Comparison of ENCODE assay signal across 25 cellular contexts in the genomic region with DNA sequence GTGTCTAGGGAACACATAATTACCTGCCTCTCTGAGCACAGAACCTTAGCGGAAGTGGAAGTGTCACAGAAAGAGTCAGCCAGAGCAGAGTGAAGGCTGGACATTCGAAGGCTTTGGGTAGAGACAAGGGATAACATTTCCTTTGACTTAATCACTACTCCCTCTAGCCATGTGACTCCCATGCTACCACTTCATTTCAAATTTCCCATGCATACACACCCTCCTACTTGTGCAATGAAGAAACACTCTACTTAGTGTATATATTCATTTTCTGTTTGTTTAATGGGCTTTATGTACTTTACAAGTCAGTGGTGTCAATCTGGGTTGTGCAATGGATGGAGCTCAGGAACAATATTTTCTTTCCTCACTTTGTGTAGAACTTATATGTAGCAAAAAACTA. TPM values are rescaled to one million over a fixed set of nuclear protein-coding genes. Genes with fewer than 3 reads are reported as not detected.
DNase-seq lines count a peak whose midpoint lies in the region; ATAC-seq and TF ChIP-seq lines count a peak whose summit lies in the region.
"Had no signal": no experiment of that assay in that cellular context is flagged by ENCODE, and none has a peak within 500 bp of the region (broad histone marks: within the 10 kb centered on the region; RNA-seq: fewer than 3 reads in every experiment).

No MANE protein-coding gene starts in this region.

- TF ChIP-seq RAD21 in IMR-90 (IDR thresholded peaks at IDR 0.05; ENCODE audit: low read length) = no peak

- 0 out of 2 replicates have a peak, but pooled peaks cover under 1% of the 10 kb centered on the region for H3F3A ChIP-seq in GM23248 (ENCODE audit: insufficient read depth)

- in situ Hi-C loops in GM23248 (cut with MboI) = no loop called here
- in situ Hi-C loops in IMR-90 (cut with MboI; ENCODE audit: low sequenced_read_pairs) = no loop called here
- in situ Hi-C loops in mammary epithelial cell (cut with MboI; ENCODE audit: low sequenced_read_pairs in 2 of 2) = no loop called here

- intact Hi-C loops in IMR-90 (cut with micrococcal nuclease) = no loop called here
- intact Hi-C loops in mammary epithelial cell (cut with micrococcal nuclease) = no loop called here
- intact Hi-C loops in esophagus muscularis mucosa (cut with DNase I) = no loop called here

- H3K79me1 ChIP-seq in IMR-90 (ENCODE audit: low read depth in 1 of 2, low read length in 2 of 2) = no peaks in the 10 kb centered on the region

- no peak overlapping the region for H3K4me3 Mint-ChIP-seq in effector memory CD8-positive, alpha-beta T cell
- H3K4me3 Mint-ChIP-seq: activated CD4-positive, alpha-beta T cell treated with anti-CD3 and anti-CD28 coated beads for 36 hours; activated T-cell treated with anti-CD3 and anti-CD28 coated beads, Interleukin-2, amount 50 U/mL, for 4 hours; CD4-positive, alpha-beta memory T cell had no signal

- H2AFZ ChIP-seq in GM23248 (no peak overlapping the region), IMR-90 (replicated peaks; ENCODE audit: low read length, poor library complexity) (no peak overlapping the region), mammary epithelial cell (ENCODE audit: low read depth, low read length) (no peak overlapping the region)

- no peak overlapping the region for H3K56ac ChIP-seq in IMR-90 (ENCODE audit: extremely low read depth, insufficient read depth, low read length)

- CTCF ChIA-PET in IMR-90 (lab: Yijun Ruan, JAX) (interaction anchor here (1.5 kb wide), 1 partner anchor 13 kb away, joined by 6 read pairs; no protein-coding TSS in a partner anchor), mammary epithelial cell (lab: Charles Lee; ENCODE audit: low non-redundant PET) (no interaction called here)

- no peaks in the 10 kb centered on the region for H3K79me2 ChIP-seq in GM23248 (ENCODE audit: insufficient read depth)
- no peaks in the 10 kb centered on the region for H3K79me2 ChIP-seq in mammary epithelial cell (ENCODE audit: insufficient read depth, low read length)

- no peak overlapping the region for H3K14ac ChIP-seq in IMR-90 (replicated peaks; ENCODE audit: low read depth, low read length)

- H4K5ac ChIP-seq in IMR-90 (ENCODE audit: low read depth, low read length) = no peak overlapping the region

- H2BK15ac ChIP-seq in IMR-90 (ENCODE audit: low read depth, low read length) = no peak overlapping the region

- H3K4ac ChIP-seq in IMR-90 (ENCODE audit: low read depth, low read length) = no peak overlapping the region

- no peak overlapping the region for H2BK5ac ChIP-seq in IMR-90 (ENCODE audit: low read depth, low read length, poor library complexity, severe bottlenecking)

- TF ChIP-seq POLR2A in IMR-90 (IDR thresholded peaks at IDR 0.05; ENCODE audit: low read depth, low read length) (no peak), esophagus muscularis mucosa (IDR thresholded peaks at IDR 0.05; ENCODE audit: low read depth) (no peak)

- BruUV-seq in IMR-90 (replicated peaks; lab: Mats Ljungman, UMichigan) = no TSS peak
- no TSS peak for BruUV-seq in mammary epithelial cell (replicated peaks; lab: Mats Ljungman, UMichigan)

- H3K4me2 ChIP-seq in GM23248 (ENCODE audit: unreplicated experiment) (no peak overlapping the region), IMR-90 (ENCODE audit: low read depth, low read length) (no peak overlapping the region), mammary epithelial cell (ENCODE audit: insufficient read depth, low read depth, low read length) (no peak overlapping the region)

- peak; percentile 72 for ATAC-seq in IMR-90 (ENCODE audit: low read depth)
- ATAC-seq in effector memory CD8-positive, alpha-beta T cell (replicated peaks) = no peak
- ATAC-seq: activated CD4-positive, alpha-beta T cell treated with anti-CD3 and anti-CD28 coated beads for 36 hours; activated T-cell treated with anti-CD3 and anti-CD28 coated beads, Interleukin-2, amount 50 U/mL, for 4 hours had no signal

- H2AK9ac ChIP-seq in IMR-90 (replicated peaks; ENCODE audit: low read depth, low read length, poor library complexity) = no peak overlapping the region

- WGBS in GM23248 (ENCODE audit: low coverage in 1 of 2, low lambda C conversion rate in 2 of 2, missing lambda C conversion rate in 2 of 2), 2 experiments = 82 to 85% methylated on average over 2 of the region's 2 CpGs
- WGBS in IMR-90 (ENCODE audit: extremely low coverage in 2 of 2, insufficient read length in 1 of 2), 2 experiments = no CpG with 5 or more reads among the region's 2 CpGs
- WGBS in mammary epithelial cell (ENCODE audit: low coverage, missing lambda C conversion rate) = 91% methylated on average over 2 of the region's 2 CpGs
- WGBS in esophagus muscularis mucosa = 96% methylated on average over 2 of the region's 2 CpGs

- H3K36me3 ChIP-seq in GM23248 (ENCODE audit: low read depth) = no peaks in the 10 kb centered on the region
- no peaks in the 10 kb centered on the region for H3K36me3 ChIP-seq in IMR-90 (ENCODE audit: control insufficient read depth, insufficient read depth, low read length)
- H3K36me3 ChIP-seq in mammary epithelial cell (ENCODE audit: insufficient read depth, low read length) = no peaks in the 10 kb centered on the region
- no peaks in the 10 kb centered on the region for H3K36me3 ChIP-seq in esophagus muscularis mucosa
- H3K36me3 ChIP-seq: transverse colon had no signal

- H2BK20ac ChIP-seq in IMR-90 (ENCODE audit: low read depth, low read length) = no peak overlapping the region

- TF ChIP-seq CTCF in IMR-90 (conservative IDR thresholded peaks at IDR 0.05; ENCODE audit: low read depth, low read length) (no peak), mammary epithelial cell (conservative IDR thresholded peaks at IDR 0.05 in 1 of 2, IDR thresholded peaks at IDR 0.05 in 1 of 2; ENCODE audit: extremely low read depth in 1 of 2, insufficient read depth in 1 of 2, low read depth in 1 of 2, low read length in 2 of 2) (no peak), esophagus muscularis mucosa (IDR thresholded peaks at IDR 0.05) (no peak)

- H3K23ac ChIP-seq in IMR-90 (ENCODE audit: low read depth, low read length) = no peak overlapping the region

- dilution Hi-C loops in IMR-90 (cut with HindIII; ENCODE audit: low sequenced_read_pairs, unreplicated experiment) = no loop called here
- dilution Hi-C loops in mammary epithelial cell (cut with HindIII; ENCODE audit: low sequenced_read_pairs) = loop anchor here (5.0 kb wide), 1 partner anchor 84 kb away; the partner anchor contains the start of genes ANKRD34A and POLR3GL

- no peak overlapping the region for H2AK5ac ChIP-seq in IMR-90 (ENCODE audit: low read depth, low read length)

- H4K91ac ChIP-seq in IMR-90 (ENCODE audit: insufficient read depth, low read depth, low read length) = no peak overlapping the region

- H4K20me1 ChIP-seq in GM23248 (ENCODE audit: insufficient read depth) = no peaks in the 10 kb centered on the region
- H4K20me1 ChIP-seq in IMR-90 (ENCODE audit: insufficient read depth, low read length) = no peaks in the 10 kb centered on the region
- no peaks in the 10 kb centered on the region for H4K20me1 ChIP-seq in mammary epithelial cell (ENCODE audit: insufficient read depth, low read length)

- H3K9ac ChIP-seq in GM23248 (no peak overlapping the region), IMR-90 (ENCODE audit: low read depth, low read length) (no peak overlapping the region), mammary epithelial cell (ENCODE audit: insufficient read depth, low read length) (no peak overlapping the region)

- H3K9me3 Mint-ChIP-seq in effector memory CD8-positive, alpha-beta T cell = no peaks in the 10 kb centered on the region
- H3K9me3 Mint-ChIP-seq: activated T-cell treated with anti-CD3 and anti-CD28 coated beads, Interleukin-2, amount 50 U/mL, for 4 hours; CD4-positive, alpha-beta memory T cell had no signal

- H3K9me3 ChIP-seq in GM23248 (ENCODE audit: low read depth) (no peaks in the 10 kb centered on the region), IMR-90 (ENCODE audit: control insufficient read depth, insufficient read depth, low read length) (no peaks in the 10 kb centered on the region), mammary epithelial cell (replicated peaks; ENCODE audit: insufficient read depth, low read length) (no peaks in the 10 kb centered on the region), esophagus muscularis mucosa (no peaks in the 10 kb centered on the region)
- H3K9me3 ChIP-seq: transverse colon had no signal

- no peak for TF ChIP-seq EP300 in esophagus muscularis mucosa (IDR thresholded peaks at IDR 0.05)

- DNase-seq in GM23248 = peak; percentile 34
- DNase-seq in IMR-90 = peak; percentile 47
- peak; percentile 56 for DNase-seq in mammary epithelial cell
- DNase-seq in kidney tubule cell (ENCODE audit: low spot score) = peak; percentile 13
- DNase-seq in esophagus muscularis mucosa (ENCODE audit: extremely low spot score) = no peak
- no peak for DNase-seq in effector memory CD8-positive, alpha-beta T cell
- DNase-seq in NOMO-1 (lab: John Stamatoyannopoulos, UW; ENCODE audit: unreplicated experiment in 2 of 2) = no peak
- no peak for DNase-seq in superior temporal gyrus (ENCODE audit: extremely low spot score)
- DNase-seq: activated CD4-positive, alpha-beta T cell treated with anti-CD3 and anti-CD28 coated beads for 36 hours; activated naive CD4-positive, alpha-beta T cell treated with Interleukin-2 at 50 U/mL for 16 hours; activated T-cell treated with anti-CD3 and anti-CD28 coated beads, Interleukin-2, amount 50 U/mL, for 4 hours; aorta; CD4-positive, alpha-beta memory T cell; central memory CD4-positive, alpha-beta T cell; dorsolateral prefrontal cortex; Karpas-422; NCI-H774; nucleus accumbens; OCI-M1; SHP77; stimulated activated CD4-positive, alpha-beta T cell treated with anti-CD3 and anti-CD28 coated beads, Interleukin-4, amount 100 ng/mL, for 24 hours; stimulated activated naive CD4-positive, alpha-beta T cell treated with Interleukin-2 at 50 U/mL for 16 hours; T-helper 1 cell; transverse colon had no signal

- H3K9me1 ChIP-seq in IMR-90 (ENCODE audit: insufficient read depth, low read length) = no peaks in the 10 kb centered on the region

- H3K9me2 ChIP-seq in GM23248 (ENCODE audit: insufficient read depth) = no peaks in the 10 kb centered on the region

- H3K4me1 Mint-ChIP-seq in effector memory CD8-positive, alpha-beta T cell (ENCODE audit: low read depth in 2 of 2) = no peaks in the 10 kb centered on the region
- H3K4me1 Mint-ChIP-seq: CD4-positive, alpha-beta memory T cell had no signal

- no peak overlapping the region for H3K18ac ChIP-seq in IMR-90 (ENCODE audit: low read depth, low read length)

- no peaks in the 10 kb centered on the region for H3K36me3 Mint-ChIP-seq in effector memory CD8-positive, alpha-beta T cell (ENCODE audit: insufficient read depth)
- H3K36me3 Mint-ChIP-seq: CD4-positive, alpha-beta memory T cell had no signal

- no peak overlapping the region for H4K8ac ChIP-seq in IMR-90 (ENCODE audit: low read depth in 2 of 2, low read length in 2 of 2)

- H3K27ac ChIP-seq in GM23248 (no peak overlapping the region), IMR-90 (ENCODE audit: insufficient read depth, low read length) (no peak overlapping the region), mammary epithelial cell (ENCODE audit: insufficient read depth, low read depth, low read length) (no peak overlapping the region), esophagus muscularis mucosa (replicated peaks in 1 of 4) (no peak overlapping the region)
- H3K27ac ChIP-seq: dorsolateral prefrontal cortex, transverse colon had no signal

- H3K4me1 ChIP-seq in GM23248 (ENCODE audit: insufficient read depth) (no peaks in the 10 kb centered on the region), IMR-90 (ENCODE audit: control insufficient read depth, insufficient read depth, low read length) (peaks cover 1% of the 10 kb centered on the region; the same call in 1 of the 2 replicates), mammary epithelial cell (ENCODE audit: insufficient read depth, low read length) (peaks cover 9% of the 10 kb centered on the region), esophagus muscularis mucosa (no peaks in the 10 kb centered on the region)
- H3K4me1 ChIP-seq: transverse colon had no signal

- no peak overlapping the region for H3K27ac Mint-ChIP-seq in effector memory CD8-positive, alpha-beta T cell
- H3K27ac Mint-ChIP-seq: activated CD4-positive, alpha-beta T cell treated with anti-CD3 and anti-CD28 coated beads for 36 hours; CD4-positive, alpha-beta memory T cell had no signal

- H3K27me3 Mint-ChIP-seq in effector memory CD8-positive, alpha-beta T cell = peaks cover 8 to 41% of the 10 kb centered on the region in 2 donors

- H2BK120ac ChIP-seq in IMR-90 (ENCODE audit: low read depth, low read length) = no peak overlapping the region

- POLR2A ChIA-PET in IMR-90 (lab: Charles Lee; ENCODE audit: unreplicated experiment) = no interaction called here

- H3K27me3 ChIP-seq in GM23248 (replicated peaks; ENCODE audit: insufficient read depth) = no peaks in the 10 kb centered on the region
- peaks cover 5% of the 10 kb centered on the region; the same call in 1 of the 2 replicates for H3K27me3 ChIP-seq in IMR-90 (ENCODE audit: control insufficient read depth, insufficient read depth, low read length)
- H3K27me3 ChIP-seq in mammary epithelial cell (ENCODE audit: insufficient read depth, low read length) = no peaks in the 10 kb centered on the region
- no peaks in the 10 kb centered on the region for H3K27me3 ChIP-seq in esophagus muscularis mucosa
- H3K27me3 ChIP-seq: dorsolateral prefrontal cortex had no signal

- no peak overlapping the region for H3K4me3 ChIP-seq in GM23248
- no peak overlapping the region for H3K4me3 ChIP-seq in IMR-90 (ENCODE audit: insufficient read depth, low read depth, low read length)
- no peak overlapping the region for H3K4me3 ChIP-seq in mammary epithelial cell (replicated peaks in 1 of 3; ENCODE audit: insufficient read depth in 1 of 3, low read depth in 2 of 3, low read length in 3 of 3)
- H3K4me3 ChIP-seq in esophagus muscularis mucosa = no peak overlapping the region
- H3K4me3 ChIP-seq: dorsolateral prefrontal cortex, transverse colon had no signal

RNA-seq across cellular contexts. Expression of gene ANKRD35, which starts 6.9 kb away (rescaled TPM):
- 0.38 and 0.65 TPM in 2 replicates for total RNA-seq in GM23248 (2014; rRNA removed; shearing (Covaris generic))
- polyA plus RNA-seq in GM23248 (2016; fragmentation: Nextera tagmentation; extraction: Ambion mirVana) (3.4 and 3.5 TPM in 2 replicates), IMR-90 (2012; rRNA removed) (2.4 TPM in 2 replicates), mammary epithelial cell (0.67 TPM)
- total RNA-seq in IMR-90 (2012; rRNA removed) (0.90 and 1.1 TPM in 2 replicates), mammary epithelial cell (under 1 TPM; 0.33 to 0.66 TPM), esophagus muscularis mucosa (10 to 100 TPM in 2 of 4 donors, 1 to 10 TPM in 2; 4.0 to 11.1 (median 8.4) TPM)
- 2.4 and 2.5 TPM in 2 replicates for polyA plus RNA-seq in IMR-90 (2012; cell fraction: cytosol; rRNA removed)
- polyA plus RNA-seq in IMR-90 (2012; cell fraction: nucleus; rRNA removed; ENCODE audit: low replicate concordance) = 0.97 and 1.2 TPM in 2 replicates
- 4.8 TPM for polyA minus RNA-seq in mammary epithelial cell
- total RNA-seq: CD4-positive, alpha-beta memory T cell; kidney epithelial cell had no signal

RNA-seq across cellular contexts. Expression of gene PIAS3, which starts 19.8 kb away (rescaled TPM):
- 22.2 and 32.5 TPM in 2 replicates for total RNA-seq in GM23248 (2014; rRNA removed; shearing (Covaris generic))
- 58.3 and 63.0 TPM in 2 replicates for polyA plus RNA-seq in GM23248 (2016; fragmentation: Nextera tagmentation; extraction: Ambion mirVana)
- total RNA-seq in IMR-90 (2012; rRNA removed) = 10.8 and 11.1 TPM in 2 replicates
- 52.9 and 53.7 TPM in 2 replicates for polyA plus RNA-seq in IMR-90 (2012; rRNA removed)
- polyA plus RNA-seq in IMR-90 (2012; cell fraction: cytosol; rRNA removed) = 29.7 and 45.1 TPM in 2 replicates
- polyA plus RNA-seq in IMR-90 (2012; cell fraction: nucleus; rRNA removed; ENCODE audit: low replicate concordance) = 173 and 179 TPM in 2 replicates
- 10 to 100 TPM; 21.7 to 58.8 TPM for total RNA-seq in mammary epithelial cell
- polyA plus RNA-seq in mammary epithelial cell = 40.5 TPM
- 89.4 TPM for polyA minus RNA-seq in mammary epithelial cell
- total RNA-seq in esophagus muscularis mucosa = 10 to 100 TPM; 11.9 to 25.3 (median 22.9) TPM

RNA-seq across cellular contexts. Expression of gene ITGA10, which starts 31.1 kb away (rescaled TPM):
- 0.13 and 0.65 TPM in 2 replicates for total RNA-seq in GM23248 (2014; rRNA removed; shearing (Covaris generic))
- polyA plus RNA-seq in GM23248 (2016; fragmentation: Nextera tagmentation; extraction: Ambion mirVana) = 0.31 and 0.35 TPM in 2 replicates
- total RNA-seq in IMR-90 (2012; rRNA removed) = 0.83 and 0.90 TPM in 2 replicates
- 1.3 TPM in 2 replicates for polyA plus RNA-seq in IMR-90 (2012; rRNA removed)
- polyA plus RNA-seq in IMR-90 (2012; cell fraction: cytosol; rRNA removed) = 0.40 and 0.43 TPM in 2 replicates
- 5.5 and 8.1 TPM in 2 replicates for polyA plus RNA-seq in IMR-90 (2012; cell fraction: nucleus; rRNA removed; ENCODE audit: low replicate concordance)
- 1 to 10 TPM; 1.3 to 9.0 TPM for total RNA-seq in mammary epithelial cell
- 5.1 TPM for polyA plus RNA-seq in mammary epithelial cell
- polyA minus RNA-seq in mammary epithelial cell = 0.41 TPM
- total RNA-seq in esophagus muscularis mucosa = 1 to 10 TPM; 1.7 to 7.2 (median 3.8) TPM

RNA-seq across cellular contexts. Expression of gene NUDT17, which starts 33.3 kb away (rescaled TPM):
- total RNA-seq in GM23248 (2014; rRNA removed; shearing (Covaris generic)) = 5.9 and 12.0 TPM in 2 replicates
- polyA plus RNA-seq in GM23248 (2016; fragmentation: Nextera tagmentation; extraction: Ambion mirVana) (7.8 and 9.5 TPM in 2 replicates), IMR-90 (2012; rRNA removed) (1.6 and 2.8 TPM in 2 replicates), mammary epithelial cell (2.5 TPM)
- total RNA-seq in IMR-90 (2012; rRNA removed) (2.3 and 2.8 TPM in 2 replicates), mammary epithelial cell (1 to 10 TPM; 2.7 to 4.3 TPM), esophagus muscularis mucosa (1 to 10 TPM; 1.2 to 3.6 (median 1.6) TPM)
- polyA plus RNA-seq in IMR-90 (2012; cell fraction: cytosol; rRNA removed) = 2.3 and 2.5 TPM in 2 replicates
- 5.6 and 6.7 TPM in 2 replicates for polyA plus RNA-seq in IMR-90 (2012; cell fraction: nucleus; rRNA removed; ENCODE audit: low replicate concordance)
- polyA minus RNA-seq in mammary epithelial cell = not detected

RNA-seq across cellular contexts. Expression of gene PEX11B, which starts 39.8 kb away (rescaled TPM):
- 32.2 and 34.5 TPM in 2 replicates for total RNA-seq in GM23248 (2014; rRNA removed; shearing (Covaris generic))
- polyA plus RNA-seq in GM23248 (2016; fragmentation: Nextera tagmentation; extraction: Ambion mirVana) (37.1 and 37.9 TPM in 2 replicates), IMR-90 (2012; rRNA removed) (22.5 and 24.3 TPM in 2 replicates), mammary epithelial cell (31.0 TPM)
- total RNA-seq in IMR-90 (2012; rRNA removed) (15.4 and 19.7 TPM in 2 replicates), mammary epithelial cell (10 to 100 TPM; 30.4 to 36.3 TPM), esophagus muscularis mucosa (10 to 100 TPM; 18.3 to 21.2 (median 20.0) TPM)
- 16.2 and 17.8 TPM in 2 replicates for polyA plus RNA-seq in IMR-90 (2012; cell fraction: cytosol; rRNA removed)
- 11.0 and 16.5 TPM in 2 replicates for polyA plus RNA-seq in IMR-90 (2012; cell fraction: nucleus; rRNA removed; ENCODE audit: low replicate concordance)
- 17.2 TPM for polyA minus RNA-seq in mammary epithelial cell

Comparison
In these comparisons a context has a peak if more than half of its experiments do, and no peak if none do; other contexts are left out.
1. DNase-seq: peak in GM23248 (single experiment), IMR-90 (single experiment), mammary epithelial cell (single experiment) and kidney tubule cell (single experiment); none in esophagus muscularis mucosa (single experiment), effector memory CD8-positive, alpha-beta T cell (0 of 3), NOMO-1 (0 of 2) and superior temporal gyrus (single experiment).